In the genomic region with DNA sequence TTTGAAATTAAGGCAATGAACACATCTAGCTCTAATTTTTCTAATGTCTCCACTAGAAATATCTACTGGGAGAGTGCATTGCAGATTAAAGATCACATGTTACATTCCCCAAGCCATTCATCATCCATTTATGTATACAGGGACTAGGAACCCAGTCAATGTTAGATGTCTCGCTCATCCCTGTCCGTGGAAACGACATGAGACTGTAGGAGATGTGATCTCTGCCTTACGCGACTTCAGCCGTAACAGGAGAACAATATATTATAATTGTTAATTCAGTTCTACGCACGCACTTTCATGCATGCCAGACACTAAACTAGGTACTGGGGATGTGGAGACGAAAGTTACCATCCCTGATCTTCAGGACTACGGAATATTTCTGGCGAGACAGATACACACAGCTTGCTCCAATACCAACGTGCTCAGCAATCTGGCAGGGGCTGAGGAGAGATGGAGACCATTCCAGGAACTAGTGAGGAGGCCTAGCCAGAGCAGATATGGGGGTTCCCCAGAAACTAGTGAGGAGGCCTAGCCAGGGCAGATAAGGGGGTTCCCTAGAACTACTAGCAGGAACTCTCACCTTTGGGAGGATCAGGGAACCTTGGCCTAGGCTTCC, we compare ENCODE assay signal across 8 cellular contexts. TPM values are rescaled to one million over a fixed set of nuclear protein-coding genes. Genes with fewer than 3 reads are reported as not detected.
DNase-seq lines count a peak whose midpoint lies in the region; ATAC-seq and TF ChIP-seq lines count a peak whose summit lies in the region.

No MANE protein-coding gene starts in this region.

- TSS peak; percentile 60 for BruUV-seq in MCF 10A (replicated peaks; lab: Mats Ljungman, UMichigan)

- peak overlapping the region; percentile 98 for H3K4me2 ChIP-seq in Loucy (ENCODE audit: low read depth, low read length, poor library complexity, severe bottlenecking)

- peaks cover 44% of the 10 kb centered on the region for H3K79me2 ChIP-seq in Loucy (ENCODE audit: insufficient read depth, low read length)

- peaks cover 18% of the 10 kb centered on the region for H3K36me3 Mint-ChIP-seq in T-helper 1 cell treated with Interleukin-12 subunit alpha and Interleukin-12 subunit beta and Interleukin-4 antibody, amounts not matched to agents 30 μg/mL and 1 μg/mL, for 36 hours (ENCODE audit: low read depth)
- H3K36me3 Mint-ChIP-seq in MCF 10A (ENCODE audit: insufficient read depth, unreplicated experiment): peaks cover 48% of the 10 kb centered on the region

- no peaks in the 10 kb centered on the region for H3K9me3 ChIP-seq in Loucy (ENCODE audit: insufficient read depth, low read depth, low read length)
- no peaks in the 10 kb centered on the region for H3K9me3 ChIP-seq in lung (ENCODE audit: control insufficient read depth in 2 of 2, insufficient read depth in 1 of 2, low read length in 1 of 2)
- no peaks in the 10 kb centered on the region for H3K9me3 ChIP-seq in upper lobe of left lung

- peak overlapping the region; percentile 84 to 96 for H3K27ac ChIP-seq in lung (ENCODE audit: low read depth in 1 of 2, low read length in 1 of 2)
- peak overlapping the region; percentile 81 to 96 (median 88) for H3K27ac ChIP-seq in upper lobe of left lung

- no peak for TF ChIP-seq CTCF in Loucy (conservative IDR thresholded peaks at IDR 0.05; ENCODE audit: low read length)
- no peak for TF ChIP-seq CTCF in MCF 10A (IDR thresholded peaks at IDR 0.05; ENCODE audit: unreplicated experiment)
- TF ChIP-seq CTCF in lung (IDR thresholded peaks at IDR 0.05; ENCODE audit: control extremely low read depth, extremely low read depth): no peak
- no peak for TF ChIP-seq CTCF in upper lobe of left lung (IDR thresholded peaks at IDR 0.05)

- peaks cover 31% of the 10 kb centered on the region for H3K4me1 Mint-ChIP-seq in T-helper 1 cell treated with Interleukin-12 subunit alpha and Interleukin-12 subunit beta and Interleukin-4 antibody, amounts not matched to agents 30 μg/mL and 1 μg/mL, for 36 hours (ENCODE audit: low read depth)
- peaks cover 6% of the 10 kb centered on the region for H3K4me1 Mint-ChIP-seq in MCF 10A (ENCODE audit: insufficient read depth, unreplicated experiment)

- peaks cover 30% of the 10 kb centered on the region for H3K4me1 ChIP-seq in Loucy (ENCODE audit: insufficient read depth, low read length, poor library complexity, severe bottlenecking)
- H3K4me1 ChIP-seq in lung (ENCODE audit: control insufficient read depth in 2 of 2, insufficient read depth in 2 of 2, low read length in 2 of 2): peaks cover 0 to 5% of the 10 kb centered on the region in 2 donors
- peaks cover 11 to 18% (median 14%) of the 10 kb centered on the region in 4 donors for H3K4me1 ChIP-seq in upper lobe of left lung

- H3K9ac ChIP-seq in Loucy (ENCODE audit: low read depth, low read length, poor library complexity, severe bottlenecking): peak overlapping the region; percentile 98

- peak overlapping the region; percentile 90 for H2AFZ ChIP-seq in Loucy (ENCODE audit: low read length)

- TF ChIP-seq EP300 in upper lobe of left lung (IDR thresholded peaks at IDR 0.05): no peak

- H3K9me2 ChIP-seq in Loucy (replicated peaks; ENCODE audit: low read depth, low read length): no peaks in the 10 kb centered on the region

- CTCF ChIA-PET in MCF 10A (lab: Yijun Ruan, JAX): interaction anchor here (0.7 to 3.4 kb wide), 4 partner anchors 45 to 382 kb away, joined by 3 to 29 read pairs (median 3); no protein-coding TSS in a partner anchor

- intact Hi-C loops in MCF 10A (cut with micrococcal nuclease): loop anchor here (1.0 kb wide), 1 partner anchor 36 kb away; a partner anchor contains a TSS

- no peaks in the 10 kb centered on the region for H3K9me3 Mint-ChIP-seq in T-helper 1 cell treated with Interleukin-12 subunit alpha and Interleukin-12 subunit beta and Interleukin-4 antibody, amounts not matched to agents 30 μg/mL and 1 μg/mL, for 36 hours
- no peaks in the 10 kb centered on the region for H3K9me3 Mint-ChIP-seq in MCF 10A (ENCODE audit: unreplicated experiment)

- H3K36me3 ChIP-seq in Loucy (ENCODE audit: insufficient read depth, low read length) (no peaks in the 10 kb centered on the region), lung (ENCODE audit: control insufficient read depth in 2 of 2, insufficient read depth in 2 of 2, low read length in 2 of 2) (peaks cover 0 to 4% of the 10 kb centered on the region in 2 donors), upper lobe of left lung (peaks cover 0 to 20% (median 2%) of the 10 kb centered on the region in 4 donors)

- POLR2A ChIA-PET in MCF 10A (lab: Yijun Ruan, JAX): interaction anchor here (0.6 to 2.3 kb wide), 6 partner anchors 8 to 176 kb away, joined by 3 to 14 read pairs (median 6); no protein-coding TSS in a partner anchor

- ATAC-seq in lung (ENCODE audit: insufficient read depth, low FRiP score): no peak
- no peak for ATAC-seq in upper lobe of left lung (ENCODE audit: low FRiP score in 2 of 2)
- ATAC-seq in HG03025 (IDR thresholded peaks at IDR 0.05; ENCODE audit: low FRiP score, unreplicated experiment): no peak

- peak overlapping the region; percentile 99 for H3K4me3 Mint-ChIP-seq in T-helper 1 cell treated with Interleukin-12 subunit alpha and Interleukin-12 subunit beta and Interleukin-4 antibody, amounts not matched to agents 30 μg/mL and 1 μg/mL, for 36 hours
- peak overlapping the region; percentile 89 for H3K4me3 Mint-ChIP-seq in MCF 10A (ENCODE audit: unreplicated experiment)

- H3K27me3 Mint-ChIP-seq in T-helper 1 cell treated with Interleukin-12 subunit alpha and Interleukin-12 subunit beta and Interleukin-4 antibody, amounts not matched to agents 30 μg/mL and 1 μg/mL, for 36 hours (ENCODE audit: low read depth): no peaks in the 10 kb centered on the region
- no peaks in the 10 kb centered on the region for H3K27me3 Mint-ChIP-seq in MCF 10A (ENCODE audit: insufficient read depth, unreplicated experiment)

- H3K27ac Mint-ChIP-seq in T-helper 1 cell treated with Interleukin-12 subunit alpha and Interleukin-12 subunit beta and Interleukin-4 antibody, amounts not matched to agents 30 μg/mL and 1 μg/mL, for 36 hours: peak overlapping the region; percentile 89
- H3K27ac Mint-ChIP-seq in MCF 10A (ENCODE audit: low read depth, unreplicated experiment): peak overlapping the region; percentile 79

- peak overlapping the region; percentile 81 for H3K4me3 ChIP-seq in Loucy (ENCODE audit: low read length, poor library complexity, severe bottlenecking)
- peak overlapping the region; percentile 67 for H3K4me3 ChIP-seq in lung
- H3K4me3 ChIP-seq in upper lobe of left lung: peak overlapping the region; percentile 46 to 83 (median 71)

- no peaks in the 10 kb centered on the region for H4K20me1 ChIP-seq in Loucy (ENCODE audit: insufficient read depth, low read length, poor library complexity, severe bottlenecking)

- 56 to 59% methylated on average over 12 of the region's 12 CpGs for WGBS in lung, 2 donors
- 48 to 58% methylated on average over 12 of the region's 12 CpGs for WGBS in upper lobe of left lung, 2 donors

- TF ChIP-seq POLR2A in upper lobe of left lung (IDR thresholded peaks at IDR 0.05): no peak

- H3F3A ChIP-seq in Loucy (ENCODE audit: low read depth): no peaks in the 10 kb centered on the region

- H3K27me3 ChIP-seq in Loucy (ENCODE audit: insufficient read depth, low read length, poor library complexity, severe bottlenecking) (no peaks in the 10 kb centered on the region), lung (ENCODE audit: control insufficient read depth, insufficient read depth) (no peaks in the 10 kb centered on the region), upper lobe of left lung (no peaks in the 10 kb centered on the region)

- DNase-seq in T-helper 1 cell (no peak), MCF 10A (ENCODE audit: unreplicated experiment) (peak; percentile 21), lung (ENCODE audit: low spot score) (no peak), upper lobe of left lung (no peak), occipital lobe (lab: John Stamatoyannopoulos, UW) (no peak)

RNA-seq across cellular contexts. Expression of a gene that starts 0.7 kb away (rescaled TPM):
- total RNA-seq in MCF 10A (2022) (29.6 and 33.7 TPM in 2 replicates), lung (10 to 100 TPM; 10.7 to 20.4 TPM), upper lobe of left lung (10 to 100 TPM in 5 of 6 donors, 1 to 10 TPM in 1; 6.3 to 21.4 (median 14.1) TPM), occipital lobe (3.7 TPM)
- polyA plus RNA-seq in lung: 10 to 100 TPM; 20.4 to 26.3 TPM

RNA-seq across cellular contexts. Expression of a gene that starts 21.7 kb away (rescaled TPM):
- total RNA-seq in MCF 10A (2022) (11.9 and 14.0 TPM in 2 replicates), lung (10 to 100 TPM; 10.9 to 12.5 TPM), upper lobe of left lung (10 to 100 TPM in 4 of 6 donors, 1 to 10 TPM in 2; 9.3 to 14.8 (median 11.6) TPM), occipital lobe (3.0 TPM)
- 1 to 10 TPM; 5.5 to 8.6 TPM for polyA plus RNA-seq in lung

RNA-seq across cellular contexts. Expression of a gene that starts 35.6 kb away (rescaled TPM):
- total RNA-seq in MCF 10A (2022) (28.2 and 37.2 TPM in 2 replicates), lung (10 to 100 TPM; 18.0 to 28.4 TPM), upper lobe of left lung (10 to 100 TPM; 10.9 to 20.7 (median 17.8) TPM), occipital lobe (15.3 TPM)
- 10 to 100 TPM; 19.3 to 22.2 TPM for polyA plus RNA-seq in lung

RNA-seq across cellular contexts. Expression of a gene that starts 35.9 kb away (rescaled TPM):
- total RNA-seq in MCF 10A (2022) (176 and 258 TPM in 2 replicates), lung (100 to 1,000 TPM in 1 of 2 donors, 10 to 100 TPM in 1; 51.7 to 145 TPM), upper lobe of left lung (100 to 1,000 TPM in 5 of 6 donors, 10 to 100 TPM in 1; 76.0 to 131 (median 113) TPM), occipital lobe (10.5 TPM)
- polyA plus RNA-seq in lung: 100 to 1,000 TPM in 1 of 2 donors, 10 to 100 TPM in 1; 57.5 to 107 TPM

RNA-seq across cellular contexts. Expression of a gene that starts 50.9 kb away (rescaled TPM):
- total RNA-seq in MCF 10A (2022) (12.3 and 15.3 TPM in 2 replicates), lung (10 to 100 TPM; 31.5 to 31.9 TPM), upper lobe of left lung (10 to 100 TPM; 20.6 to 47.9 (median 34.0) TPM), occipital lobe (15.0 TPM)
- 10 to 100 TPM; 23.6 to 38.3 TPM for polyA plus RNA-seq in lung
